ENCODE assay signal across 2 cellular contexts in the genomic region with DNA sequence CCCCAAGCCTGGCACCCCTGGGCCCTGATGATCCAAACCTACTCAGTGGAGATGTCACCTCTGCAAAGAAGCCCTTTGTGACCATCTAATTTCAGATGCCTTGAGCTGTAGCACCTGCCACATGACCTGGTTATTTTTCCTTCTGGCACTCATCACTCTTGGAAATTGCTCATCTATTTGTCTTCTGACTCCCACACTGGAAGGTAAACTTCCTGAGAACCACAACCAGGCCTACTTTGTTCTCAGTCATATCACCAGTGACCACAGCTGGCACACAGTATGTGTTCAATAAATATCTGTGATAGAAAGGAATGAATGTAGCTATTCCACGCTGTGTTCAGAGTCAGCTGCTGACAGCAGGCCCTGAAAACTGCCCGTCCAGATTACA.
TF ChIP-seq lines count a peak whose summit lies in the region.

No MANE protein-coding gene starts in this region.

TF ChIP-seq in SK-N-SH, 30 proteins besides CTCF, POLR2A, EP300 and RAD21 (continued from another document):
- TF ChIP-seq, protein P1, sequence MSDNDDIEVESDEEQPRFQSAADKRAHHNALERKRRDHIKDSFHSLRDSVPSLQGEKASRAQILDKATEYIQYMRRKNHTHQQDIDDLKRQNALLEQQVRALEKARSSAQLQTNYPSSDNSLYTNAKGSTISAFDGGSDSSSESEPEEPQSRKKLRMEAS (IDR thresholded peaks at IDR 0.05; ENCODE audit: low read depth), result no peak

TF ChIP-seq in SK-N-SH treated with all-trans-retinoic acid at 6 μM for 48 hours, 23 proteins besides CTCF, POLR2A, EP300 and RAD21 (continued from another document):
- no peak for TF ChIP-seq POU6F1 (CRISPR knock-in tag; IDR thresholded peaks at IDR 0.05; ENCODE audit: borderline replicate concordance, low read depth)
- no peak for TF ChIP-seq PATZ1 (CRISPR knock-in tag; IDR thresholded peaks at IDR 0.05; ENCODE audit: borderline replicate concordance)
- no peak for TF ChIP-seq SNAI2 (CRISPR knock-in tag; IDR thresholded peaks at IDR 0.05)
- no peak for TF ChIP-seq ZNF565 (CRISPR knock-in tag; conservative IDR thresholded peaks at IDR 0.05; ENCODE audit: low read depth)
- TF ChIP-seq OSR1 (CRISPR knock-in tag; IDR thresholded peaks at IDR 0.05), result no peak
- TF ChIP-seq TOX (CRISPR knock-in tag; IDR thresholded peaks at IDR 0.05; ENCODE audit: borderline replicate concordance), result no peak
- TF ChIP-seq, protein P2, sequence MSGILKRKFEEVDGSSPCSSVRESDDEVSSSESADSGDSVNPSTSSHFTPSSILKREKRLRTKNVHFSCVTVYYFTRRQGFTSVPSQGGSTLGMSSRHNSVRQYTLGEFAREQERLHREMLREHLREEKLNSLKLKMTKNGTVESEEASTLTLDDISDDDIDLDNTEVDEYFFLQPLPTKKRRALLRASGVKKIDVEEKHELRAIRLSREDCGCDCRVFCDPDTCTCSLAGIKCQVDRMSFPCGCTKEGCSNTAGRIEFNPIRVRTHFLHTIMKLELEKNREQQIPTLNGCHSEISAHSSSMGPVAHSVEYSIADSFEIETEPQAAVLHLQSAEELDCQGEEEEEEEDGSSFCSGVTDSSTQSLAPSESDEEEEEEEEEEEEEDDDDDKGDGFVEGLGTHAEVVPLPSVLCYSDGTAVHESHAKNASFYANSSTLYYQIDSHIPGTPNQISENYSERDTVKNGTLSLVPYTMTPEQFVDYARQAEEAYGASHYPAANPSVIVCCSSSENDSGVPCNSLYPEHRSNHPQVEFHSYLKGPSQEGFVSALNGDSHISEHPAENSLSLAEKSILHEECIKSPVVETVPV (CRISPR knock-in tag; IDR thresholded peaks at IDR 0.05), result no peak
- no peak for TF ChIP-seq ESRRG (CRISPR knock-in tag; IDR thresholded peaks at IDR 0.05)
- TF ChIP-seq CSDC2 (CRISPR knock-in tag; IDR thresholded peaks at IDR 0.05), result no peak
- no peak for TF ChIP-seq ZC3H10 (CRISPR knock-in tag; IDR thresholded peaks at IDR 0.05)
